28 cellular contexts compared by ENCODE assay signal in genomic region chr13:65932013-65932412, GRCh38.
"Had no signal": no experiment of that assay in that cellular context is flagged by ENCODE, and none has a peak within 500 bp of the region (broad histone marks: within the 10 kb centered on the region; RNA-seq: fewer than 3 reads in every experiment).

No MANE protein-coding gene starts in this region.

- ATAC-seq: stimulated activated effector memory CD8-positive, alpha-beta T cell treated with anti-CD3 and anti-CD28 coated beads, Interleukin-12 subunit alpha, Interleukin-12 subunit beta, amount 100 ng/mL, for 72 hours; stimulated activated memory B cell treated with anti-CD40 and anti-IgM and Interleukin-4, amounts not matched to agents 10 μg/mL and 1 μg/mL and 100 μg/mL, for 72 hours; stimulated activated naive B cell treated with anti-CD40 and anti-IgM and Interleukin-4, amounts not matched to agents 10 μg/mL and 1 μg/mL and 100 μg/mL, for 72 hours; stimulated activated naive CD8-positive, alpha-beta T cell treated with anti-CD3 and anti-CD28 coated beads, Interleukin-15, amount 100 ng/mL, for 72 hours; stimulated activated naive CD8-positive, alpha-beta T cell treated with anti-CD3 and anti-CD28 coated beads, Interleukin-15, Interleukin-2, amounts not matched to agents 100 U/mL and 50 U/mL, for 24 hours; upper lobe of right lung had no signal

- H3K4me1 Mint-ChIP-seq: stimulated activated effector memory CD8-positive, alpha-beta T cell treated with anti-CD3 and anti-CD28 coated beads, Interleukin-12 subunit alpha, Interleukin-12 subunit beta, amount 100 ng/mL, for 72 hours; stimulated activated memory B cell treated with anti-CD40 and anti-IgM and Interleukin-4, amounts not matched to agents 10 μg/mL and 1 μg/mL and 100 μg/mL, for 72 hours; stimulated activated naive CD8-positive, alpha-beta T cell treated with anti-CD3 and anti-CD28 coated beads, Interleukin-15, amount 100 ng/mL, for 72 hours had no signal

- H3K27ac Mint-ChIP-seq: stimulated activated effector memory CD8-positive, alpha-beta T cell treated with anti-CD3 and anti-CD28 coated beads, Interleukin-12 subunit alpha, Interleukin-12 subunit beta, amount 100 ng/mL, for 72 hours; stimulated activated memory B cell treated with anti-CD40 and anti-IgM and Interleukin-4, amounts not matched to agents 10 μg/mL and 1 μg/mL and 100 μg/mL, for 72 hours; stimulated activated naive B cell treated with anti-CD40 and anti-IgM and Interleukin-4, amounts not matched to agents 10 μg/mL and 1 μg/mL and 100 μg/mL, for 72 hours; stimulated activated naive CD8-positive, alpha-beta T cell treated with anti-CD3 and anti-CD28 coated beads, Interleukin-15, amount 100 ng/mL, for 72 hours; stimulated activated naive CD8-positive, alpha-beta T cell treated with anti-CD3 and anti-CD28 coated beads, Interleukin-15, Interleukin-2, amounts not matched to agents 100 ng/mL and 50 ng/mL, for 24 hours; type B pancreatic cell had no signal

- DNase-seq: stimulated activated CD4-positive, alpha-beta T cell treated with anti-CD3 and anti-CD28 coated beads, Interleukin-2, amount 100 ng/mL, for 48 hours; stimulated activated CD4-positive, alpha-beta T cell treated with anti-CD3 and anti-CD28 coated beads, Interleukin-4, amount 100 ng/mL, for 1 hour; stimulated activated CD4-positive, alpha-beta T cell treated with anti-CD3 and anti-CD28 coated beads, Interleukin-4, amount 100 ng/mL, for 24 hours; stimulated activated CD4-positive, alpha-beta T cell treated with anti-CD3 and anti-CD28 coated beads, Interleukin-4, amount 100 ng/mL, for 4 hours; stimulated activated CD8-positive, alpha-beta memory T cell treated with anti-CD3 and anti-CD28 coated beads, Interleukin-4, amount 100 ng/mL, for 48 hours; stimulated activated naive B cell treated with anti-CD40 and anti-IgM and Interleukin-4, amounts not matched to agents 10 μg/mL and 1 μg/mL and 100 μg/mL, for 72 hours; stimulated activated naive CD4-positive, alpha-beta T cell; stimulated activated naive CD4-positive, alpha-beta T cell treated with Interleukin-2 at 50 U/mL for 16 hours; stimulated activated naive CD8-positive, alpha-beta T cell treated with anti-CD3 and anti-CD28 coated beads, Interleukin-15, amount 100 ng/mL, for 72 hours; stimulated activated naive CD8-positive, alpha-beta T cell treated with anti-CD3 and anti-CD28 coated beads, Interleukin-15, Interleukin-2, amounts not matched to agents 100 U/mL and 50 U/mL, for 24 hours; stomach; substantia nigra; testis; thyroid gland; tibial artery; transverse colon; trophoblast cell; upper lobe of left lung; upper lobe of right lung; uterus had no signal

- H3K36me3 ChIP-seq: stomach, suprapubic skin, thoracic aorta, thyroid gland, tibial artery, tibial nerve, transverse colon, upper lobe of left lung, upper lobe of right lung, uterus, vagina had no signal

- H3K4me1 ChIP-seq: suprapubic skin, testis, thyroid gland, tibial artery, tibial nerve, transverse colon, upper lobe of right lung, uterus, vagina had no signal

- H3K9me3 Mint-ChIP-seq: stimulated activated memory B cell treated with anti-CD40 and anti-IgM and Interleukin-4, amounts not matched to agents 10 μg/mL and 1 μg/mL and 100 μg/mL, for 72 hours; stimulated activated naive B cell treated with anti-CD40 and anti-IgM and Interleukin-4, amounts not matched to agents 10 μg/mL and 1 μg/mL and 100 μg/mL, for 72 hours; type B pancreatic cell had no signal

- H3K4me3 ChIP-seq: stomach, suprapubic skin, testis, thoracic aorta, thyroid gland, tibial artery, tibial nerve, transverse colon, upper lobe of left lung, upper lobe of right lung, uterus, vagina had no signal

- H3K27ac ChIP-seq: stomach, suprapubic skin, testis, thoracic aorta, thyroid gland, tibial artery, tibial nerve, transverse colon, upper lobe of left lung, upper lobe of right lung, uterus, vagina had no signal

- H3K9me3 ChIP-seq: stomach, suprapubic skin, testis, thoracic aorta, thyroid gland, tibial artery, tibial nerve, transverse colon, upper lobe of left lung, upper lobe of right lung, uterus, vagina had no signal

- H3K27me3 ChIP-seq: stomach, suprapubic skin, testis, thyroid gland, tibial artery, tibial nerve, transverse colon, upper lobe of left lung, upper lobe of right lung, uterus, vagina had no signal

- H3K36me3 Mint-ChIP-seq: stimulated activated effector memory CD8-positive, alpha-beta T cell treated with anti-CD3 and anti-CD28 coated beads, Interleukin-12 subunit alpha, Interleukin-12 subunit beta, amount 100 ng/mL, for 72 hours; stimulated activated memory B cell treated with anti-CD40 and anti-IgM and Interleukin-4, amounts not matched to agents 10 μg/mL and 1 μg/mL and 100 μg/mL, for 72 hours; stimulated activated naive B cell treated with anti-CD40 and anti-IgM and Interleukin-4, amounts not matched to agents 10 μg/mL and 1 μg/mL and 100 μg/mL, for 72 hours; type B pancreatic cell had no signal

- H3K27me3 Mint-ChIP-seq: stimulated activated memory B cell treated with anti-CD40 and anti-IgM and Interleukin-4, amounts not matched to agents 10 μg/mL and 1 μg/mL and 100 μg/mL, for 72 hours; stimulated activated naive CD8-positive, alpha-beta T cell treated with anti-CD3 and anti-CD28 coated beads, Interleukin-15, amount 100 ng/mL, for 72 hours; stimulated activated naive CD8-positive, alpha-beta T cell treated with anti-CD3 and anti-CD28 coated beads, Interleukin-15, Interleukin-2, amounts not matched to agents 100 ng/mL and 50 ng/mL, for 24 hours had no signal

- H3K4me3 Mint-ChIP-seq: stimulated activated effector memory CD8-positive, alpha-beta T cell treated with anti-CD3 and anti-CD28 coated beads, Interleukin-12 subunit alpha, Interleukin-12 subunit beta, amount 100 ng/mL, for 72 hours; stimulated activated memory B cell treated with anti-CD40 and anti-IgM and Interleukin-4, amounts not matched to agents 10 μg/mL and 1 μg/mL and 100 μg/mL, for 72 hours; stimulated activated naive B cell treated with anti-CD40 and anti-IgM and Interleukin-4, amounts not matched to agents 10 μg/mL and 1 μg/mL and 100 μg/mL, for 72 hours; stimulated activated naive CD8-positive, alpha-beta T cell treated with anti-CD3 and anti-CD28 coated beads, Interleukin-15, amount 100 ng/mL, for 72 hours; stimulated activated naive CD8-positive, alpha-beta T cell treated with anti-CD3 and anti-CD28 coated beads, Interleukin-15, Interleukin-2, amounts not matched to agents 100 ng/mL and 50 ng/mL, for 24 hours; type B pancreatic cell had no signal
